Comparison of ENCODE assay signal across 20 cellular contexts in genomic region chr11:103157542-103157941, GRCh38. TPM values are rescaled to one million over a fixed set of nuclear protein-coding genes. Genes with fewer than 3 reads are reported as not detected.
DNase-seq lines count a peak whose midpoint lies in the region; ATAC-seq, FAIRE-seq and TF ChIP-seq lines count a peak whose summit lies in the region.
"Had no signal": no experiment of that assay in that cellular context is flagged by ENCODE, and none has a peak within 500 bp of the region (broad histone marks: within the 10 kb centered on the region; RNA-seq: fewer than 3 reads in every experiment).

No MANE protein-coding gene starts in this region.

- TF ChIP-seq EP300 in A549 (IDR thresholded peaks at IDR 0.05) (no peak), K562 (IDR thresholded peaks at IDR 0.05; ENCODE audit: low read length) (no peak)

- FAIRE-seq in A549 (lab: Jason Lieb, UNC) = no peak
- no peak for FAIRE-seq in K562 (lab: Jason Lieb, UNC)
- FAIRE-seq: A204.1, D721Med, G401.6, GM12891, GM19239 had no signal

- in situ Hi-C loops in K562 (cut with MboI) = no loop called here

- H3K79me2 ChIP-seq in HCT116 (ENCODE audit: insufficient read depth, low read length) (no peaks in the 10 kb centered on the region), K562 (ENCODE audit: control insufficient read depth, insufficient read depth, low read length) (no peaks in the 10 kb centered on the region)

- H3K4me2 ChIP-seq in A549 (no peak overlapping the region), HCT116 (ENCODE audit: low read length) (no peak overlapping the region), K562 (ENCODE audit: insufficient read depth, low read length) (no peak overlapping the region)
- H3K4me2 ChIP-seq: BLaER1 treated with 17β-estradiol and CSF1 and Interleukin-3, amounts not matched to agents 10 nM and 100 nM had no signal

- H3K4me3 ChIP-seq in A549 = no peak overlapping the region
- no peak overlapping the region for H3K4me3 ChIP-seq in HCT116 (replicated peaks in 1 of 2; ENCODE audit: low read depth in 1 of 2, low read length in 2 of 2)
- H3K4me3 ChIP-seq in K562 = no peak overlapping the region
- H3K4me3 ChIP-seq: BLaER1 treated with 17β-estradiol and CSF1 and Interleukin-3, amounts not matched to agents 10 nM and 100 nM had no signal

- no peaks in the 10 kb centered on the region for H3K9me3 ChIP-seq in A549
- H3K9me3 ChIP-seq in HCT116 (ENCODE audit: control insufficient read depth in 1 of 2, insufficient read depth in 1 of 2, low read depth in 1 of 2, low read length in 2 of 2) = no peaks in the 10 kb centered on the region
- no peaks in the 10 kb centered on the region; the same call in 1 of the 2 replicates for H3K9me3 ChIP-seq in K562 (replicated peaks; ENCODE audit: control insufficient read depth, insufficient read depth, low read depth, low read length)
- H3K9me3 ChIP-seq: BLaER1 treated with 17β-estradiol and CSF1 and Interleukin-3, amounts not matched to agents 10 nM and 100 nM; Caco-2 had no signal

- intact Hi-C loops in HCT116 (cut with micrococcal nuclease) = no loop called here
- intact Hi-C loops in K562 (cut with micrococcal nuclease) = no loop called here

- H3K27me3 ChIP-seq in HCT116 (ENCODE audit: insufficient read depth, low read length) (no peaks in the 10 kb centered on the region), K562 (ENCODE audit: control insufficient read depth in 2 of 2, insufficient read depth in 2 of 2, low read length in 2 of 2) (no peaks in the 10 kb centered on the region)
- H3K27me3 ChIP-seq: BLaER1 treated with 17β-estradiol and CSF1 and Interleukin-3, amounts not matched to agents 10 nM and 100 nM had no signal

- no peak overlapping the region for H3K9ac ChIP-seq in HCT116 (ENCODE audit: low read length)
- H3K9ac ChIP-seq in K562 (ENCODE audit: insufficient read depth in 1 of 2, low read depth in 2 of 2, low read length in 2 of 2) = no peak overlapping the region
- H3K9ac ChIP-seq: BLaER1 treated with 17β-estradiol and CSF1 and Interleukin-3, amounts not matched to agents 10 nM and 100 nM had no signal

- no peaks in the 10 kb centered on the region for H3K9me2 ChIP-seq in HCT116 (ENCODE audit: insufficient read depth)

- CTCF ChIA-PET in A549 (lab: Yijun Ruan, JAX) (no interaction called here), HCT116 (lab: Charles Lee) (no interaction called here), K562 (lab: Yijun Ruan, JAX; ENCODE audit: low intra/inter-chr PET ratio) (no interaction called here)

- H4K20me1 ChIP-seq in HCT116 (ENCODE audit: insufficient read depth) = no peaks in the 10 kb centered on the region
- no peaks in the 10 kb centered on the region for H4K20me1 ChIP-seq in K562 (replicated peaks; ENCODE audit: control insufficient read depth, insufficient read depth, low read length)
- H4K20me1 ChIP-seq: BLaER1 treated with 17β-estradiol and CSF1 and Interleukin-3, amounts not matched to agents 10 nM and 100 nM had no signal

- TF ChIP-seq POLR2A in A549 (IDR thresholded peaks at IDR 0.05; ENCODE audit: low read length) (no peak), HCT116 (IDR thresholded peaks at IDR 0.05; ENCODE audit: borderline replicate concordance, extremely low read depth, insufficient read depth, insufficient read length) (no peak), K562 (conservative IDR thresholded peaks at IDR 0.05) (no peak)

- POLR2A ChIA-PET in A549 (lab: Yijun Ruan, JAX) (no interaction called here), HCT116 (lab: Charles Lee) (no interaction called here), K562 (lab: Yijun Ruan, JAX) (no interaction called here)

- no TSS peak for BruUV-seq in HCT116 (replicated peaks; lab: Mats Ljungman, UMichigan)
- no TSS peak for BruUV-seq in K562 (replicated peaks; lab: Mats Ljungman, UMichigan)

- RAD21 ChIA-PET in HCT116 (lab: Charles Lee; ENCODE audit: low non-redundant PET in 1 of 2, low total read pairs in 2 of 2, uncharacterized antibody in 2 of 2, unreplicated experiment in 2 of 2) = no interaction called here

- peak overlapping the region; percentile 45 for H2AFZ ChIP-seq in HCT116 (ENCODE audit: low read depth, low read length, poor library complexity, severe bottlenecking)
- H2AFZ ChIP-seq in K562 (ENCODE audit: low read depth, low read length) = no peak overlapping the region

- H3K4me1 ChIP-seq in A549 (no peaks in the 10 kb centered on the region), HCT116 (ENCODE audit: control insufficient read depth in 1 of 2, insufficient read depth in 2 of 2, low read length in 2 of 2) (no peaks in the 10 kb centered on the region), K562 (replicated peaks in 1 of 2; ENCODE audit: control insufficient read depth in 2 of 2, insufficient read depth in 2 of 2, low read length in 2 of 2) (no peaks in the 10 kb centered on the region)
- H3K4me1 ChIP-seq: BLaER1 treated with 17β-estradiol and CSF1 and Interleukin-3, amounts not matched to agents 10 nM and 100 nM; Caco-2 had no signal

- ATAC-seq in A549 (no peak), HCT116 (no peak), K562 (no peak), HG03139 (IDR thresholded peaks at IDR 0.05; ENCODE audit: unreplicated experiment) (no peak)
- ATAC-seq: CD8-positive, alpha-beta T cell had no signal

- H3K27ac ChIP-seq in A549 (no peak overlapping the region), HCT116 (ENCODE audit: low read depth, low read length) (no peak overlapping the region), K562 (ENCODE audit: extremely low read depth, low read depth, low read length) (no peak overlapping the region)
- H3K27ac ChIP-seq: BLaER1 treated with 17β-estradiol and CSF1 and Interleukin-3, amounts not matched to agents 10 nM and 100 nM; C4-2B had no signal

- TF ChIP-seq CTCF in A549 (IDR thresholded peaks at IDR 0.05) = no peak
- no peak for TF ChIP-seq CTCF in HCT116 (IDR thresholded peaks at IDR 0.05 in 2 of 3, conservative IDR thresholded peaks at IDR 0.05 in 1 of 3; ENCODE audit: borderline replicate concordance in 1 of 3, insufficient read depth in 1 of 3, low read depth in 2 of 3, low read length in 2 of 3)
- no peak for TF ChIP-seq CTCF in K562 (IDR thresholded peaks at IDR 0.05 in 2 of 3, conservative IDR thresholded peaks at IDR 0.05 in 1 of 3; ENCODE audit: insufficient read depth in 2 of 3, low read depth in 1 of 3, low read length in 3 of 3)

- WGBS in A549 (ENCODE audit: missing lambda C conversion rate) = 88% methylated on average over 3 of the region's 3 CpGs
- WGBS in K562 (ENCODE audit: insufficient coverage, low coverage, missing lambda C conversion rate) = 0% methylated on average over 3 of the region's 3 CpGs

- TF ChIP-seq RAD21 in A549 (conservative IDR thresholded peaks at IDR 0.05 in 1 of 2, IDR thresholded peaks at IDR 0.05 in 1 of 2) = no peak
- no peak for TF ChIP-seq RAD21 in HCT116 (IDR thresholded peaks at IDR 0.05; ENCODE audit: low read depth)
- no peak for TF ChIP-seq RAD21 in K562 (CRISPR knock-in tag; conservative IDR thresholded peaks at IDR 0.05 in 1 of 2, IDR thresholded peaks at IDR 0.05 in 1 of 2)

- DNase-seq in A549 (ENCODE audit: low read depth in 1 of 2, low spot score in 1 of 2) = no peak
- DNase-seq in HCT116 (ENCODE audit: low read depth, low spot score) = no peak
- DNase-seq in K562 (ENCODE audit: extremely low read depth in 1 of 4, low spot score in 3 of 4) = no peak
- DNase-seq in SIG-M5 treated with dmso at 0.1 percent for 504 hours (lab: John Stamatoyannopoulos, UW; ENCODE audit: unreplicated experiment) = no peak
- DNase-seq: 8988T; AML-193; Caco-2; Calu3; CD4-positive, alpha-beta T cell; CD8-positive, alpha-beta T cell; DMS79 treated with DMSO at 0.1 percent for 48 hours; GF-D8 had no signal

- H3K9me1 ChIP-seq in K562 (ENCODE audit: control insufficient read depth, insufficient read depth, low read length) = no peaks in the 10 kb centered on the region

- H3K36me3 ChIP-seq in HCT116 (ENCODE audit: control insufficient read depth in 1 of 2, insufficient read depth in 2 of 2, low read length in 2 of 2) (no peaks in the 10 kb centered on the region), K562 (ENCODE audit: control insufficient read depth, insufficient read depth, low read length) (no peaks in the 10 kb centered on the region)

TF ChIP-seq in K562, 482 proteins besides CTCF, POLR2A, EP300 and RAD21 (continues in another document):
- TF ChIP-seq MAFF (IDR thresholded peaks at IDR 0.05; ENCODE audit: low read length) (peak; percentile 38; the same call in 1 of the 2 replicates), C11orf30 (IDR thresholded peaks at IDR 0.05; ENCODE audit: low read depth) (peak; percentile 47; the same call in 1 of the 2 replicates), ZNF316 (IDR thresholded peaks at IDR 0.05) (peak; percentile 61), MAFK (IDR thresholded peaks at IDR 0.05; ENCODE audit: low read length) (peak; percentile 28; the same call in 1 of the 2 replicates), ZKSCAN1 (IDR thresholded peaks at IDR 0.05; ENCODE audit: low read depth, low read length) (no peak)

RNA-seq across cellular contexts. Expression of gene DYNC2H1, which starts 48.3 kb away (rescaled TPM):
- polyA plus RNA-seq in A549 (2011; rRNA removed) (13.3 and 14.8 TPM in 2 replicates), A549 (2017; fragmentation: RNase III; extraction: RNeasy Plus Mini Kit Qiagen cat#74134 plus additional on column Dnase treatment) (4.9 to 6.0 TPM (median 5.2 TPM) in 3 replicates), K562 (2011; rRNA removed) (0.07 and 0.20 TPM in 2 replicates), K562 (2014; fragmentation: Illumina TruSeq; extraction: Trizol) (0.11 and 0.12 TPM in 2 replicates), K562 (2014; fragmentation: Nextera tagmentation; extraction: Ambion mirVana) (under 1 TPM; 0.10 to 0.17 TPM), K562 (2014; rRNA removed) (0.08 and 0.19 TPM in 2 replicates)
- polyA plus RNA-seq in A549 (2012; cell fraction: cytosol; rRNA removed) = 2.8 and 3.8 TPM in 2 replicates
- 5.5 and 7.5 TPM in 2 replicates for polyA plus RNA-seq in A549 (2012; cell fraction: nucleus; rRNA removed)
- 13.7 and 15.5 TPM in 2 replicates for polyA minus RNA-seq in A549 (2011; rRNA and poly(A)+ RNA removed)
- total RNA-seq in HCT116 (2021; ENCODE audit: unreplicated experiment) (1.5 TPM), K562 (2014; rRNA removed) (0.33 and 0.64 TPM in 2 replicates), K562 (2014; rRNA removed; fragmentation: Illumina TruSeq; extraction: Trizol) (0.51 and 0.54 TPM in 2 replicates), K562 (2015; rRNA removed; fragmentation: Illumina TruSeq; extraction: Trizol) (0.40 and 0.57 TPM in 2 replicates), K562 (2021) (0.33 and 0.47 TPM in 2 replicates)
- polyA plus RNA-seq in HCT116 (2012) = 0.66 and 0.85 TPM in 2 replicates
- 0.12 and 1.0 TPM in 2 replicates for total RNA-seq in K562 (2011; cell fraction: chromatin; rRNA removed; ENCODE audit: low replicate concordance)
- total RNA-seq in K562 (2011; cell fraction: nucleolus; rRNA removed) = under 0.01 and 0.26 TPM in 2 replicates
- total RNA-seq in K562 (2011; cell fraction: nucleoplasm; rRNA removed) = 0.22 TPM in 1 of 2 replicates, not detected in the other
- 0.01 and 0.04 TPM in 2 replicates for polyA plus RNA-seq in K562 (2011; cell fraction: cytosol; rRNA removed)
- 0.04 and 0.58 TPM in 2 replicates for polyA plus RNA-seq in K562 (2011; cell fraction: nucleus; rRNA removed)
- polyA plus RNA-seq in K562 (2012) = 0.21 and 0.73 TPM in 2 replicates
- polyA minus RNA-seq in K562 (2011; rRNA and poly(A)+ RNA removed) = 0.32 and 0.57 TPM in 2 replicates
- 0.76 TPM in 1 of 2 replicates, not detected in the other for polyA minus RNA-seq in K562 (2011; cell fraction: cytosol; rRNA and poly(A)+ RNA removed)
- polyA minus RNA-seq in K562 (2011; cell fraction: nucleus; rRNA and poly(A)+ RNA removed) = 0.13 and 1.00 TPM in 2 replicates

Comparison
In these comparisons a context has a peak if more than half of its experiments do, and no peak if none do; other contexts are left out.
1. Of the 35 proteins assayed by ChIP-seq in both K562 and A549: peak only in K562: none; only in A549: none; in both: MAFK; in neither: 34.